8 cellular contexts compared by ENCODE assay signal in the genomic region with DNA sequence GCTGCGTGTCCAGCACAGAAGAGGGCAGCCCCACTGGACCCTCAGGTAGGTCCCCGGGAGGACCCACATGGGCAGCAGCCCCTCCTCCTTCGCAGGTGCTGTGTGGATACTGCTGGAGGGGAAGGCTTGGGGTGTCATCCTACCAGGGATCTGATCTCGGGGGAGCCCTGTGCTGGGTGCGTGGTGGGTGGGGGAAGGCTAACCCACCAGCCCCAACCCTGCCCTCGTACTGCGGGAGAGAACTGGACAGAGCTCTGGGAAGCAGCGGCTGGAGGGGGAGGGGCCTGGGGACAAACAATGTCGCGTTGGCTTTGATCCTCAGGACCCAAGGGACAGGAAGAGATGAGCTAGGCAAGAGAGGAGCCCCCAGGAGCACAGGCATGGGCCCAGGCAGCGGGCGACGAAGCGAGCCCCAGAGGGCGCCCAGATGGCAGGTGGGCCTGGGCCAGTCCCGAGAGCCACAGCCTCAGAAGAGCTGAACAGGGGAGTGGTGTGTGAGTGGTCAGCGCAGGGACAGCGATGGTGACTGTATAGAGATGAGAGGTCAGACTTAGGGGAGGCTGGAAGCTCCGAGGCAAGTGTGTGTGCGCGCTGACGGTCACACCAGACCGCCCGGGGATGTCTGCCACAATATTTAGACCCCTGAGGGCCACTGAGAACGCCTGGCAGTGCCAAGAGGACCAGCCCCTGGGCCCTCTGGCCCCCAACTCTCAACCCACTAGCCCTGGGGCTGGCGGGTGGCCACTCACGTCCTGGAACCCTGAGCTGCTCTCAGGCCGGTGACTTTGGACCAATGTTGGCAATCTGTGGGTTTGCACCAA. TPM values are rescaled to one million over a fixed set of nuclear protein-coding genes. Genes with fewer than 3 reads are reported as not detected.
DNase-seq lines count a peak whose midpoint lies in the region; ATAC-seq and TF ChIP-seq lines count a peak whose summit lies in the region.

No MANE protein-coding gene starts in this region.

- H3K4me2 ChIP-seq in GM23338 (peak overlapping the region; percentile 78), skeletal muscle satellite cell (ENCODE audit: low read length) (peak overlapping the region; percentile 96)

- POLR2A ChIA-PET in activated B cell treated with CpG ODN at 0.5 μM for 24 hours (lab: Charles Lee), result interaction anchor here (0.7 to 18.9 kb wide), 11 partner anchors 8 to 812 kb away, joined by 3 to 828 read pairs (median 10); no protein-coding TSS in a partner anchor

- H3K79me2 ChIP-seq in GM23338 (replicated peaks; ENCODE audit: insufficient read depth), result peaks cover 14% of the 10 kb centered on the region

- intact Hi-C loops in activated B cell treated with CpG ODN at 0.5 μM for 24 hours (cut with micrococcal nuclease), result no loop called here
- intact Hi-C loops in left ventricle myocardium inferior (cut with micrococcal nuclease), result no loop called here

- H3K27me3 Mint-ChIP-seq in GM23338 (ENCODE audit: insufficient read depth, low read depth, poor library complexity), result peaks cover 11% of the 10 kb centered on the region
- H3K27me3 Mint-ChIP-seq in activated B cell treated with CpG ODN at 0.5 μM for 24 hours, result no peaks in the 10 kb centered on the region

- 0 out of 2 replicates have a peak, but pooled peaks cover 5% of the 10 kb centered on the region for H4K20me1 ChIP-seq in GM23338 (replicated peaks; ENCODE audit: insufficient read depth)

- no peak for TF ChIP-seq CTCF in GM23338 (conservative IDR thresholded peaks at IDR 0.05; ENCODE audit: low read depth in 2 of 2)
- TF ChIP-seq CTCF in activated B cell treated with CpG ODN at 0.5 μM for 24 hours (IDR thresholded peaks at IDR 0.05), result no peak
- TF ChIP-seq CTCF in left ventricle myocardium inferior (IDR thresholded peaks at IDR 0.05; ENCODE audit: borderline replicate concordance), result no peak

- H3K9me3 Mint-ChIP-seq in GM23338 (no peaks in the 10 kb centered on the region), activated B cell treated with CpG ODN at 0.5 μM for 24 hours (no peaks in the 10 kb centered on the region)

- H3K9me3 ChIP-seq in left ventricle myocardium inferior (replicated peaks), result no peaks in the 10 kb centered on the region
- H3K9me3 ChIP-seq in skeletal muscle satellite cell (replicated peaks; ENCODE audit: low read length), result no peaks in the 10 kb centered on the region

- H3K27ac ChIP-seq in GM23338 (ENCODE audit: low read depth) (no peak overlapping the region), left ventricle myocardium inferior (replicated peaks) (peak overlapping the region; percentile 99)

- H3K4me3 ChIP-seq in GM23338 (peak overlapping the region; percentile 57), left ventricle myocardium inferior (peak overlapping the region; percentile 96), skeletal muscle satellite cell (ENCODE audit: low read length) (peak overlapping the region; percentile 78)

- H3K36me3 ChIP-seq in GM23338 (ENCODE audit: insufficient read depth), result no peaks in the 10 kb centered on the region
- H3K36me3 ChIP-seq in left ventricle myocardium inferior, result peaks cover 26% of the 10 kb centered on the region
- H3K36me3 ChIP-seq in skeletal muscle satellite cell (ENCODE audit: insufficient read depth, low read length), result peaks cover 20% of the 10 kb centered on the region

- no peaks in the 10 kb centered on the region for H3K9me2 ChIP-seq in GM23338 (ENCODE audit: insufficient read depth)

- H3K4me1 Mint-ChIP-seq in GM23338 (peaks cover 9% of the 10 kb centered on the region), activated B cell treated with CpG ODN at 0.5 μM for 24 hours (peaks cover 28% of the 10 kb centered on the region)

- ATAC-seq in GM23338 (no peak), activated B cell treated with CpG ODN at 0.5 μM for 24 hours (ENCODE audit: low read depth) (no peak), GM18858 (IDR thresholded peaks at IDR 0.05; ENCODE audit: unreplicated experiment) (no peak)

- H3F3A ChIP-seq in GM23338 (replicated peaks; ENCODE audit: low read depth), result no peaks in the 10 kb centered on the region

- no peak overlapping the region for H2AFZ ChIP-seq in GM23338

- H3K27ac Mint-ChIP-seq in GM23338 (no peak overlapping the region), activated B cell treated with CpG ODN at 0.5 μM for 24 hours (peak overlapping the region; percentile 77)

- H3K4me3 Mint-ChIP-seq in GM23338, result peak overlapping the region; percentile 66
- H3K4me3 Mint-ChIP-seq in activated B cell treated with CpG ODN at 0.5 μM for 24 hours, result peak overlapping the region; percentile 79

- CTCF ChIA-PET in activated B cell treated with CpG ODN at 0.5 μM for 24 hours (lab: Charles Lee), result interaction anchor here (1.0 kb wide), 1 partner anchor 28 kb away, joined by 4 read pairs; no protein-coding TSS in a partner anchor

- DNase-seq in GM23338 (ENCODE audit: low spot score), result no peak
- no peak for DNase-seq in activated B cell treated with CpG ODN at 0.5 μM for 24 hours
- DNase-seq in left ventricle myocardium inferior, result peak; percentile 29
- DNase-seq in epidermal melanocyte (ENCODE audit: insufficient read length, low spot score), result no peak
- DNase-seq in MV-4-11 (lab: John Stamatoyannopoulos, UW), result no peak
- DNase-seq in effector CD4-positive, alpha-beta T cell, result no peak

- peaks cover 20% of the 10 kb centered on the region for H3K27me3 ChIP-seq in GM23338 (ENCODE audit: insufficient read depth)
- no peaks in the 10 kb centered on the region for H3K27me3 ChIP-seq in left ventricle myocardium inferior (ENCODE audit: low read depth)
- no peaks in the 10 kb centered on the region for H3K27me3 ChIP-seq in skeletal muscle satellite cell (ENCODE audit: control insufficient read depth, insufficient read depth, low read length)

- H3K36me3 Mint-ChIP-seq in GM23338 (ENCODE audit: low read depth) (peaks cover 16% of the 10 kb centered on the region), activated B cell treated with CpG ODN at 0.5 μM for 24 hours (ENCODE audit: low read depth) (peaks cover 22% of the 10 kb centered on the region)

- H3K4me1 ChIP-seq in GM23338 (ENCODE audit: insufficient read depth), result no peaks in the 10 kb centered on the region
- peaks cover 73% of the 10 kb centered on the region for H3K4me1 ChIP-seq in left ventricle myocardium inferior
- H3K4me1 ChIP-seq in skeletal muscle satellite cell (ENCODE audit: control insufficient read depth, insufficient read depth, low read length), result peaks cover 27% of the 10 kb centered on the region

- H3K9ac ChIP-seq in skeletal muscle satellite cell (ENCODE audit: low read depth, low read length), result no peak overlapping the region

TF ChIP-seq in GM23338, 12 proteins besides CTCF, POLR2A, EP300 and RAD21 (continues in another document):
- TF ChIP-seq CREB1 (CRISPR knock-in tag; IDR thresholded peaks at IDR 0.05; ENCODE audit: low read depth) (no peak), STAT1 (IDR thresholded peaks at IDR 0.05; ENCODE audit: unreplicated experiment) (no peak)

RNA-seq across cellular contexts. Expression of gene PIM3, which starts 1.4 kb away (rescaled TPM):
- total RNA-seq in GM23338 (2014; rRNA removed; shearing (Covaris generic)), result 30.6 and 37.3 TPM in 2 replicates
- 17.7 and 18.8 TPM in 2 replicates for polyA plus RNA-seq in GM23338 (2016; fragmentation: Nextera tagmentation; extraction: Ambion mirVana)
- total RNA-seq in activated B cell treated with CpG ODN at 0.5 μM for 24 hours (79.8 and 91.7 TPM in 2 replicates), left ventricle myocardium inferior (57.1 TPM)
- total RNA-seq in skeletal muscle satellite cell (2012; rRNA removed), result 18.3 and 25.6 TPM in 2 replicates

RNA-seq across cellular contexts. Expression of gene CRELD2, which starts 40.7 kb away (rescaled TPM):
- 34.4 and 35.7 TPM in 2 replicates for total RNA-seq in GM23338 (2014; rRNA removed; shearing (Covaris generic))
- 47.7 and 49.4 TPM in 2 replicates for polyA plus RNA-seq in GM23338 (2016; fragmentation: Nextera tagmentation; extraction: Ambion mirVana)
- total RNA-seq in activated B cell treated with CpG ODN at 0.5 μM for 24 hours, result 44.5 and 45.0 TPM in 2 replicates
- 25.5 TPM for total RNA-seq in left ventricle myocardium inferior
- 72.2 and 86.1 TPM in 2 replicates for total RNA-seq in skeletal muscle satellite cell (2012; rRNA removed)

RNA-seq across cellular contexts. Expression of gene ALG12, which starts 40.9 kb away (rescaled TPM):
- total RNA-seq in GM23338 (2014; rRNA removed; shearing (Covaris generic)), result 23.3 and 26.9 TPM in 2 replicates
- 18.7 and 21.8 TPM in 2 replicates for polyA plus RNA-seq in GM23338 (2016; fragmentation: Nextera tagmentation; extraction: Ambion mirVana)
- total RNA-seq in activated B cell treated with CpG ODN at 0.5 μM for 24 hours, result 15.5 and 18.2 TPM in 2 replicates
- total RNA-seq in left ventricle myocardium inferior, result 17.0 TPM
- total RNA-seq in skeletal muscle satellite cell (2012; rRNA removed), result 13.4 and 21.0 TPM in 2 replicates

RNA-seq across cellular contexts. Expression of gene IL17REL, which starts 53.4 kb away (rescaled TPM):
- total RNA-seq in GM23338 (2014; rRNA removed; shearing (Covaris generic)), result 0.31 TPM in 1 of 2 replicates, not detected in the other
- polyA plus RNA-seq in GM23338 (2016; fragmentation: Nextera tagmentation; extraction: Ambion mirVana), result not detected in 2 replicates
- total RNA-seq in activated B cell treated with CpG ODN at 0.5 μM for 24 hours (0.15 and 0.31 TPM in 2 replicates), left ventricle myocardium inferior (not detected)
- total RNA-seq in skeletal muscle satellite cell (2012; rRNA removed), result not detected in 2 replicates
